Comparison of ENCODE assay signal across 19 cellular contexts in genomic region chr15:71349336-71349735, GRCh38.
DNase-seq lines count a peak whose midpoint lies in the region; ATAC-seq, FAIRE-seq and TF ChIP-seq lines count a peak whose summit lies in the region.
"Had no signal": no experiment of that assay in that cellular context is flagged by ENCODE, and none has a peak within 500 bp of the region (broad histone marks: within the 10 kb centered on the region; RNA-seq: fewer than 3 reads in every experiment).

No MANE protein-coding gene starts in this region.

- H3K4me1 ChIP-seq in uterus = peaks cover 0 to 9% of the 10 kb centered on the region in 2 donors

- POLR2A ChIA-PET in WTC11 (lab: Charles Lee) = no interaction called here
- POLR2A ChIA-PET in T-cell (lab: Charles Lee) = no interaction called here

- H3K27ac Mint-ChIP-seq in WTC11 (no peak overlapping the region), T-cell (no peak overlapping the region)
- H3K27ac Mint-ChIP-seq: CD14-positive monocyte; CD8-positive, alpha-beta T cell had no signal

- ATAC-seq in WTC11 (peak; percentile 48; the same call in 1 of the 2 replicates), HG03196 (IDR thresholded peaks at IDR 0.05; ENCODE audit: unreplicated experiment) (no peak), T-cell (replicated peaks in 1 of 4) (no peak)
- ATAC-seq: CD8-positive, alpha-beta T cell; HepG2 had no signal

- no peaks in the 10 kb centered on the region for H3K36me3 ChIP-seq in uterus

- H3K9me3 ChIP-seq in uterus = no peaks in the 10 kb centered on the region

- no peak for FAIRE-seq in RCC 7860 (lab: Jason Lieb, UNC)
- FAIRE-seq: D721Med, H54, HepG2, HTR-8/SVneo had no signal

- CTCF ChIA-PET in WTC11 (lab: Charles Lee) (no interaction called here), T-cell (lab: Charles Lee) (no interaction called here)

- DNase-seq in NCI-H748 (lab: John Stamatoyannopoulos, UW; ENCODE audit: unreplicated experiment) (peak; percentile 36), NCI-H748 treated with DMSO at 0.1 percent for 48 hours (lab: John Stamatoyannopoulos, UW) (no peak), NCI-H146 (lab: John Stamatoyannopoulos, UW) (peak; percentile 38), WTC11 (ENCODE audit: low spot score) (no peak), uterus (no peak), RCC 7860 (ENCODE audit: low spot score) (no peak), T-cell (no peak)
- DNase-seq: CD8-positive, alpha-beta T cell; COR-L47; DMS153; DND-41; GDM1 had no signal

- TF ChIP-seq CTCF in WTC11 (IDR thresholded peaks at IDR 0.05) = no peak
- no peak for TF ChIP-seq CTCF in uterus (IDR thresholded peaks at IDR 0.05)

- no peaks in the 10 kb centered on the region for H3K27me3 Mint-ChIP-seq in WTC11 (ENCODE audit: low read depth)
- H3K27me3 Mint-ChIP-seq in T-cell = peaks cover 9 to 23% of the 10 kb centered on the region in 2 donors

- no peak for TF ChIP-seq POLR2A in uterus (IDR thresholded peaks at IDR 0.05)

- H3K27ac ChIP-seq in uterus = peak overlapping the region; percentile 68 to 74
- H3K27ac ChIP-seq: 22Rv1 had no signal

- H3K9me3 Mint-ChIP-seq in WTC11 (no peaks in the 10 kb centered on the region), T-cell (no peaks in the 10 kb centered on the region)
- H3K9me3 Mint-ChIP-seq: CD14-positive monocyte; CD8-positive, alpha-beta T cell had no signal

- H3K4me1 Mint-ChIP-seq in WTC11 = peaks cover 25% of the 10 kb centered on the region
- peaks cover 4 to 9% (median 7%) of the 10 kb centered on the region in 3 donors for H3K4me1 Mint-ChIP-seq in T-cell
- H3K4me1 Mint-ChIP-seq: CD14-positive monocyte had no signal

- H3K27me3 ChIP-seq in uterus = no peaks in the 10 kb centered on the region

- no peak overlapping the region for H3K4me3 Mint-ChIP-seq in WTC11
- H3K4me3 Mint-ChIP-seq in T-cell = no peak overlapping the region
- H3K4me3 Mint-ChIP-seq: CD14-positive monocyte; CD8-positive, alpha-beta T cell had no signal

- intact Hi-C loops in uterus (cut with DNase I; ENCODE audit: low total_unique reads) = no loop called here

- H3K4me3 ChIP-seq in uterus = no peak overlapping the region

- H3K36me3 Mint-ChIP-seq in WTC11 (no peaks in the 10 kb centered on the region), T-cell (no peaks in the 10 kb centered on the region)
- H3K36me3 Mint-ChIP-seq: CD14-positive monocyte; CD8-positive, alpha-beta T cell had no signal

TF ChIP-seq in WTC11, 78 proteins besides CTCF, POLR2A, EP300 and RAD21:
- TF ChIP-seq ZBTB21 (CRISPR knock-in tag; IDR thresholded peaks at IDR 0.05; ENCODE audit: borderline replicate concordance) (no peak), NFATC4 (CRISPR knock-in tag; IDR thresholded peaks at IDR 0.05) (no peak), ERG (CRISPR knock-in tag; IDR thresholded peaks at IDR 0.05) (no peak), ZNF219 (CRISPR knock-in tag; IDR thresholded peaks at IDR 0.05; ENCODE audit: borderline replicate concordance) (no peak), E2F1 (CRISPR knock-in tag; IDR thresholded peaks at IDR 0.05) (no peak), JUN (CRISPR knock-in tag; IDR thresholded peaks at IDR 0.05) (no peak), ZNF121 (CRISPR knock-in tag; IDR thresholded peaks at IDR 0.05) (no peak), CDX4 (CRISPR knock-in tag; IDR thresholded peaks at IDR 0.05; ENCODE audit: borderline replicate concordance) (no peak), ZNF671 (CRISPR knock-in tag; IDR thresholded peaks at IDR 0.05) (no peak), PRDM15 (CRISPR knock-in tag; IDR thresholded peaks at IDR 0.05) (no peak), GRHL2 (CRISPR knock-in tag; IDR thresholded peaks at IDR 0.05; ENCODE audit: insufficient replicate concordance, severe bottlenecking) (no peak), ATF2 (CRISPR knock-in tag; IDR thresholded peaks at IDR 0.05; ENCODE audit: borderline replicate concordance, low read depth) (no peak), ZNF138 (CRISPR knock-in tag; conservative IDR thresholded peaks at IDR 0.05) (no peak)

Comparison
In these comparisons a context has a peak if more than half of its experiments do, and no peak if none do; other contexts are left out.
1. DNase-seq: peak in NCI-H748 (single experiment) and NCI-H146 (single experiment); none in NCI-H748 treated with DMSO at 0.1 percent for 48 hours (single experiment), WTC11 (single experiment), uterus (0 of 2), RCC 7860 (single experiment) and T-cell (0 of 34).